ENCODE assay signal across 19 cellular contexts in genomic region chr16:4698321-4699029, GRCh38. TPM values are rescaled to one million over a fixed set of nuclear protein-coding genes. Genes with fewer than 3 reads are reported as not detected.
DNase-seq lines count a peak whose midpoint lies in the region; ATAC-seq, FAIRE-seq and TF ChIP-seq lines count a peak whose summit lies in the region.
"Had no signal": no experiment of that assay in that cellular context is flagged by ENCODE, and none has a peak within 500 bp of the region (broad histone marks: within the 10 kb centered on the region; RNA-seq: fewer than 3 reads in every experiment).

No MANE protein-coding gene starts in this region.

- peaks cover 13% of the 10 kb centered on the region for H4K20me1 ChIP-seq in osteoblast (ENCODE audit: insufficient read depth, low read length)

- FAIRE-seq in GM19239 (lab: Jason Lieb, UNC): no peak
- FAIRE-seq: D721Med had no signal

- H3K9me3 ChIP-seq in BE2C (no peaks in the 10 kb centered on the region), osteoblast (ENCODE audit: low read depth, low read length) (no peaks in the 10 kb centered on the region)
- H3K9me3 ChIP-seq: BLaER1 had no signal

- H3K36me3 ChIP-seq in BE2C: peaks cover 60% of the 10 kb centered on the region
- peaks cover 30% of the 10 kb centered on the region for H3K36me3 ChIP-seq in H7 (replicated peaks; ENCODE audit: control insufficient read depth, insufficient read depth, low read length)
- peaks cover 51% of the 10 kb centered on the region for H3K36me3 ChIP-seq in osteoblast (ENCODE audit: insufficient read depth, low read length)

- H3K4me3 ChIP-seq in BE2C (ENCODE audit: low read depth, low read length) (no peak overlapping the region), H7 (ENCODE audit: insufficient read depth, low read depth, low read length) (no peak overlapping the region), osteoblast (ENCODE audit: insufficient read depth, low read length) (no peak overlapping the region)
- H3K4me3 ChIP-seq: BLaER1, PC-9, SK-N-MC had no signal

- TF ChIP-seq CTCF in BE2C (IDR thresholded peaks at IDR 0.05; ENCODE audit: low read depth, low read length) (no peak), osteoblast (IDR thresholded peaks at IDR 0.05; ENCODE audit: extremely low read depth, low read depth, low read length) (no peak)

- DNase-seq in BE2C: peak; percentile 11
- DNase-seq in H7: peak; percentile 65
- DNase-seq in iPS-NIHi11 (ENCODE audit: low spot score): peak; percentile 16
- peak; percentile 53 for DNase-seq in osteoblast (ENCODE audit: insufficient read length, low spot score, missing footprints)
- DNase-seq in activated CD4-positive, alpha-beta T cell treated with anti-CD3 and anti-CD28 coated beads, Interleukin-2, amount 50 U/mL, for 1 hour: no peak
- DNase-seq in GM19239 (ENCODE audit: insufficient read length, low spot score): no peak
- DNase-seq: CD8-positive, alpha-beta T cell; DMS79; HFFc6; NCI-H1048; NCI-H1436 treated with DMSO at 0.1 percent for 48 hours; NCI-H2081; NCI-H510A treated with DMSO at 0.1 percent for 48 hours; PC-9 had no signal

- no peak overlapping the region for H3K27ac ChIP-seq in osteoblast (ENCODE audit: low read depth, low read length)
- H3K27ac ChIP-seq: BLaER1, KMS-11, PC-9, SK-N-MC had no signal

- H3K79me2 ChIP-seq in osteoblast (ENCODE audit: insufficient read depth, low read length): peaks cover 9% of the 10 kb centered on the region

- no peaks in the 10 kb centered on the region for H3K27me3 ChIP-seq in BE2C
- H3K27me3 ChIP-seq in H7 (ENCODE audit: control insufficient read depth, insufficient read depth, low read length): no peaks in the 10 kb centered on the region
- no peaks in the 10 kb centered on the region for H3K27me3 ChIP-seq in osteoblast (ENCODE audit: insufficient read depth, low read length)
- H3K27me3 ChIP-seq: BLaER1 had no signal

- H3K4me1 ChIP-seq in BE2C (no peaks in the 10 kb centered on the region; the same call in 1 of the 2 replicates), osteoblast (ENCODE audit: insufficient read depth, low read length) (peaks cover 13% of the 10 kb centered on the region)

- ATAC-seq in GM18858 (IDR thresholded peaks at IDR 0.05; ENCODE audit: unreplicated experiment): no peak
- ATAC-seq: CD8-positive, alpha-beta T cell had no signal

- H2AFZ ChIP-seq in osteoblast (ENCODE audit: low read length): no peak overlapping the region
- H2AFZ ChIP-seq: PC-9 had no signal

- no peak overlapping the region for H3K4me2 ChIP-seq in osteoblast (ENCODE audit: insufficient read depth, low read length)
- H3K4me2 ChIP-seq: BLaER1, KMS-11, PC-9 had no signal

RNA-seq across cellular contexts. Expression of gene NUDT16L1, which starts 5.1 kb away (rescaled TPM):
- polyA plus RNA-seq in BE2C (2012; ENCODE audit: insufficient read depth, insufficient read length, low read depth): 141 TPM
- total RNA-seq in H7 (2014; rRNA removed; shearing (Covaris generic)): 43.9 and 50.5 TPM in 2 replicates
- 15.0 and 18.1 TPM in 2 replicates for total RNA-seq in osteoblast

RNA-seq across cellular contexts. Expression of gene ANKS3, which starts 35.6 kb away (rescaled TPM):
- 26.6 TPM for polyA plus RNA-seq in BE2C (2012; ENCODE audit: insufficient read depth, insufficient read length, low read depth)
- 19.5 and 21.8 TPM in 2 replicates for total RNA-seq in H7 (2014; rRNA removed; shearing (Covaris generic))
- total RNA-seq in osteoblast: 31.2 and 39.4 TPM in 2 replicates

RNA-seq across cellular contexts. Expression of gene DNAAF8, which starts 35.9 kb away (rescaled TPM):
- 0.57 TPM for polyA plus RNA-seq in BE2C (2012; ENCODE audit: insufficient read depth, insufficient read length, low read depth)
- 1.1 TPM in 1 of 2 replicates, not detected in the other for total RNA-seq in H7 (2014; rRNA removed; shearing (Covaris generic))
- total RNA-seq in osteoblast: 1.1 and 2.7 TPM in 2 replicates
- total RNA-seq: CD8-positive, alpha-beta T cell had no signal

Comparison
In these comparisons a context has a peak if more than half of its experiments do, and no peak if none do; other contexts are left out.
1. DNase-seq: peak in BE2C (single experiment), H7 (single experiment), iPS-NIHi11 (single experiment) and osteoblast (single experiment); none in activated CD4-positive, alpha-beta T cell treated with anti-CD3 and anti-CD28 coated beads, Interleukin-2, amount 50 U/mL, for 1 hour (single experiment) and GM19239 (single experiment).